Comparison of ENCODE assay signal across 34 cellular contexts in the genomic region with DNA sequence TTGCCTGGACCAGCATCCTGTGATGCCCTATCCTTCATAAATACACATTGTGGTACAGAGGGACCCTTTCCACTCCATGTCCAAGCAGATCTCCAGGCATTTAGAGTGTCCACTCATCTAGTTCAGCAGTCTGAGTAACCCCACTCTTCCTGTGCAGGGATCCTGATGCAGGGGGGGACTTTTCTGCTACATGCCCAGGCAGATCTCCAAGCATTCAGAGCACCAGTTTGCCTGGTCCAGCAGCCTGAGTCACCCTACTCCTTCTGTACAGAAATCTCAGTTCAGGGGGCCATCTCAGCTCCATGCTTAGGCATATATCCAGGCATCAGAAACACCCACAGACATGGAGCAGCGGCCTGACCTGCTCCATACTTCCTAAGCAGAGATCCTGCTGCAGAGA.
A peak's percentile ranks its signal among the peaks of the same experiment; 100 is the strongest.
DNase-seq lines count a peak whose midpoint lies in the region; TF ChIP-seq lines count a peak whose summit lies in the region.
"Had no signal": no experiment of that assay in that cellular context is flagged by ENCODE, and none has a peak within 500 bp of the region (broad histone marks: within the 10 kb centered on the region; RNA-seq: fewer than 3 reads in every experiment).

No MANE protein-coding gene starts in this region.

- no peak overlapping the region for H2AK5ac ChIP-seq in trophoblast cell (ENCODE audit: low read length)

- H3K4me3 ChIP-seq in fibroblast of mammary gland (ENCODE audit: control insufficient read depth, low read depth, low read length) (no peak overlapping the region), trophoblast cell (ENCODE audit: low read depth, low read length) (no peak overlapping the region), SJCRH30 (no peak overlapping the region)
- H3K4me3 ChIP-seq: neural progenitor cell, SJSA1, upper lobe of right lung had no signal

- H3K9ac ChIP-seq in trophoblast cell (ENCODE audit: low read length): no peak overlapping the region
- H3K9ac ChIP-seq: neural progenitor cell had no signal

- WGBS in trophoblast cell (ENCODE audit: extremely low coverage, insufficient coverage, insufficient read length): no CpG with 5 or more reads among the region's 1 CpG

- no peaks in the 10 kb centered on the region for H3K4me1 ChIP-seq in trophoblast cell (ENCODE audit: control insufficient read depth in 1 of 2, insufficient read depth in 2 of 2, low read length in 2 of 2)
- no peaks in the 10 kb centered on the region for H3K4me1 ChIP-seq in SJCRH30
- H3K4me1 ChIP-seq: Caco-2, neural progenitor cell, SJSA1, upper lobe of right lung had no signal

- peak overlapping the region; percentile 7 for H2BK120ac ChIP-seq in trophoblast cell (ENCODE audit: insufficient read depth, low read length, poor library complexity)

- H4K91ac ChIP-seq in trophoblast cell (ENCODE audit: low read depth, low read length): no peak overlapping the region

- H3K9me3 ChIP-seq in trophoblast cell (ENCODE audit: insufficient read depth, low read depth, low read length) (no peaks in the 10 kb centered on the region), SJCRH30 (replicated peaks) (0 out of 2 replicates have a peak, but pooled peaks cover 4% of the 10 kb centered on the region)
- H3K9me3 ChIP-seq: Caco-2, SJSA1, upper lobe of right lung had no signal

- H3K27ac ChIP-seq in trophoblast cell (ENCODE audit: low read depth, low read length) (no peak overlapping the region), SJCRH30 (no peak overlapping the region)
- H3K27ac ChIP-seq: C4-2B, neural progenitor cell, SJSA1, upper lobe of right lung had no signal

- H3K23ac ChIP-seq in trophoblast cell (ENCODE audit: low read length): no peak overlapping the region

- H3K14ac ChIP-seq in trophoblast cell (ENCODE audit: low read length): no peak overlapping the region

- no peaks in the 10 kb centered on the region for H3K27me3 ChIP-seq in trophoblast cell (ENCODE audit: insufficient read depth, low read length)
- H3K27me3 ChIP-seq in SJCRH30: no peaks in the 10 kb centered on the region
- H3K27me3 ChIP-seq: neural progenitor cell, SJSA1, upper lobe of right lung had no signal

- no peaks in the 10 kb centered on the region; the same call in 1 of the 2 replicates for H3K27me3 Mint-ChIP-seq in HFFc6 (ENCODE audit: insufficient read depth)
- H3K27me3 Mint-ChIP-seq: activated CD4-positive, alpha-beta memory T cell treated with anti-CD3 and anti-CD28 coated beads, Interleukin-2, amount 10 ng/mL, durations not matched to agents 7 days and 5 days; activated naive CD4-positive, alpha-beta T cell treated with anti-CD3 and anti-CD28 coated beads, Interleukin-2, amount 50 U/mL, for 24 hours; IgD-negative memory B cell; memory B cell; progenitor cell of endocrine pancreas; T-cell had no signal

- H3K36me3 Mint-ChIP-seq in HFFc6 (ENCODE audit: low read depth): no peaks in the 10 kb centered on the region
- H3K36me3 Mint-ChIP-seq: activated naive CD4-positive, alpha-beta T cell treated with anti-CD3 and anti-CD28 coated beads, Interleukin-2, amount 50 U/mL, for 24 hours; IgD-negative memory B cell; memory B cell; neural progenitor cell; T-cell had no signal

- H2BK12ac ChIP-seq in trophoblast cell (ENCODE audit: low read length): no peak overlapping the region

- H3K4me1 Mint-ChIP-seq in HFFc6 (ENCODE audit: low read depth): no peaks in the 10 kb centered on the region
- H3K4me1 Mint-ChIP-seq: activated CD4-positive, alpha-beta memory T cell treated with anti-CD3 and anti-CD28 coated beads, Interleukin-2, amount 10 ng/mL, durations not matched to agents 7 days and 5 days; activated naive CD4-positive, alpha-beta T cell treated with anti-CD3 and anti-CD28 coated beads, Interleukin-2, amount 50 U/mL, for 24 hours; IgD-negative memory B cell; memory B cell; neural progenitor cell; T-cell had no signal

- H4K8ac ChIP-seq in trophoblast cell (ENCODE audit: low read depth, low read length): no peak overlapping the region

- no peak for DNase-seq in HFFc6
- peak; percentile 1 for DNase-seq in amniotic epithelial cell (ENCODE audit: low read depth)
- DNase-seq in fibroblast of mammary gland (ENCODE audit: low read depth): peak; percentile 41
- no peak for DNase-seq in trophoblast cell
- DNase-seq in HPDE6-E6E7 (ENCODE audit: extremely low spot score): no peak
- DNase-seq in SKM-1 treated with dmso at 0.1 percent for 144 hours (lab: John Stamatoyannopoulos, UW; ENCODE audit: unreplicated experiment): no peak
- no peak for DNase-seq in SJCRH30
- DNase-seq: activated CD4-positive, alpha-beta memory T cell treated with anti-CD3 and anti-CD28 coated beads, Interleukin-2, amount 10 ng/mL, durations not matched to agents 7 days and 5 days; activated CD4-positive, CD25-positive, alpha-beta regulatory T cell treated with anti-CD3 and anti-CD28 coated beads, Interleukin-2, amount 50 U/mL, for 72 hours; activated CD8-positive, alpha-beta memory T cell treated with anti-CD3 and anti-CD28 coated beads, Interleukin-2, amount 50 U/mL, for 48 hours; anterior cingulate cortex; Caco-2; central memory CD4-positive, alpha-beta T cell; dermis blood vessel endothelial cell; DMS79; foreskin melanocyte; left colon; NCI-H1092 treated with DMSO at 0.1 percent for 48 hours; NCI-H2029; NCI-H2227 treated with DMSO at 0.1 percent for 48 hours; NCI-H69; stimulated activated CD4-positive, alpha-beta T cell treated with anti-CD3 and anti-CD28 coated beads, Interleukin-12 subunit alpha, Interleukin-12 subunit beta, amount 100 ng/mL, for 4 hours; stimulated activated CD4-positive, alpha-beta T cell treated with anti-CD3 and anti-CD28 coated beads, Interleukin-4, amount 100 ng/mL, for 1 hour; substantia nigra; T-cell had no signal

- H3K9me3 Mint-ChIP-seq in HFFc6: no peaks in the 10 kb centered on the region; the same call in 1 of the 2 replicates
- H3K9me3 Mint-ChIP-seq: neural progenitor cell had no signal

- no peak overlapping the region for H3K4me3 Mint-ChIP-seq in HFFc6
- H3K4me3 Mint-ChIP-seq: activated CD4-positive, alpha-beta memory T cell treated with anti-CD3 and anti-CD28 coated beads, Interleukin-2, amount 10 ng/mL, durations not matched to agents 7 days and 5 days; activated naive CD4-positive, alpha-beta T cell treated with anti-CD3 and anti-CD28 coated beads, Interleukin-2, amount 50 U/mL, for 24 hours; IgD-negative memory B cell; memory B cell; neural progenitor cell; T-cell had no signal

- H4K12ac ChIP-seq in trophoblast cell (ENCODE audit: low read depth, low read length): no peak overlapping the region

- H3K18ac ChIP-seq in trophoblast cell (ENCODE audit: low read length): no peak overlapping the region

- H3K36me3 ChIP-seq in trophoblast cell (ENCODE audit: control insufficient read depth in 1 of 2, insufficient read depth in 2 of 2, low read length in 2 of 2): no peaks in the 10 kb centered on the region
- no peaks in the 10 kb centered on the region for H3K36me3 ChIP-seq in SJCRH30
- H3K36me3 ChIP-seq: neural progenitor cell, SJSA1, upper lobe of right lung had no signal

- peak overlapping the region; percentile 12; the same call in 1 of the 2 replicates for H3K27ac Mint-ChIP-seq in HFFc6
- H3K27ac Mint-ChIP-seq: activated CD4-positive, alpha-beta memory T cell treated with anti-CD3 and anti-CD28 coated beads, Interleukin-2, amount 10 ng/mL, durations not matched to agents 7 days and 5 days; activated naive CD4-positive, alpha-beta T cell treated with anti-CD3 and anti-CD28 coated beads, Interleukin-2, amount 50 U/mL, for 24 hours; activated T-helper 2 cell treated with anti-CD3 and anti-CD28 coated beads, Interferon-gamma antibody, Interleukin-2, Interleukin-4, amounts not matched to agents 10 μg/mL and 5 μg/mL and 100 μg/mL, durations not matched to agents 14 hours and 24 hours and 36 hours; IgD-negative memory B cell; memory B cell; neural progenitor cell; progenitor cell of endocrine pancreas; T-cell had no signal

- no peak overlapping the region for H2AFZ ChIP-seq in trophoblast cell (ENCODE audit: insufficient read depth, low read length, poor library complexity)
- H2AFZ ChIP-seq: neural progenitor cell had no signal

- H2BK5ac ChIP-seq in trophoblast cell (ENCODE audit: low read depth, low read length, poor library complexity): no peak overlapping the region

- no peak overlapping the region for H3K4me2 ChIP-seq in trophoblast cell (ENCODE audit: low read length)
- H3K4me2 ChIP-seq: neural progenitor cell had no signal

- no peaks in the 10 kb centered on the region for H3K79me1 ChIP-seq in trophoblast cell (ENCODE audit: low read length)

- TF ChIP-seq CTCF in HFFc6 (IDR thresholded peaks at IDR 0.05) (no peak), fibroblast of mammary gland (conservative IDR thresholded peaks at IDR 0.05; ENCODE audit: control insufficient read depth, insufficient read depth, low read depth, low read length) (no peak)

- H3K4ac ChIP-seq in trophoblast cell (ENCODE audit: low read depth, low read length): no peak overlapping the region

- no peaks in the 10 kb centered on the region for H3K79me2 ChIP-seq in trophoblast cell (ENCODE audit: control insufficient read depth, insufficient read depth, low read length, poor library complexity)

Comparison
In these comparisons a context has a peak if more than half of its experiments do, and no peak if none do; other contexts are left out.
1. DNase-seq: peak in amniotic epithelial cell (single experiment) and fibroblast of mammary gland (single experiment); none in HFFc6 (single experiment), trophoblast cell (0 of 2), HPDE6-E6E7 (single experiment), SKM-1 treated with dmso at 0.1 percent for 144 hours (single experiment) and SJCRH30 (0 of 2).